ENCODE assay signal across 12 cellular contexts in genomic region chr15:73227433-73228056, GRCh38.
"Had no signal": no experiment of that assay in that cellular context is flagged by ENCODE, and none has a peak within 500 bp of the region (broad histone marks: within the 10 kb centered on the region; RNA-seq: fewer than 3 reads in every experiment).

No MANE protein-coding gene starts in this region.

- H2AFZ ChIP-seq: parathyroid adenoma had no signal

- H3K4me1 ChIP-seq: parathyroid adenoma had no signal

- H3K4me3 ChIP-seq: dorsolateral prefrontal cortex, skin epidermis had no signal

- H3K27me3 ChIP-seq: brain microvascular endothelial cell, dorsolateral prefrontal cortex had no signal

- H3K36me3 ChIP-seq: brain microvascular endothelial cell had no signal

- H3K27ac ChIP-seq: brain microvascular endothelial cell, parathyroid adenoma, skin epidermis had no signal

- ATAC-seq: esophagus mucosa had no signal

- H3K79me2 ChIP-seq: parathyroid adenoma had no signal

- DNase-seq: activated CD4-positive, alpha-beta T cell treated with anti-CD3 and anti-CD28 coated beads, Interleukin-2, amount 10 ng/mL, durations not matched to agents 7 days and 5 days; activated CD4-positive, CD25-positive, alpha-beta regulatory T cell; activated effector memory CD4-positive, alpha-beta T cell treated with anti-CD3 and anti-CD28 coated beads, Interleukin-2, amount 50 U/mL, for 16 hours; activated T-cell treated with anti-CD3 and anti-CD28 coated beads, Interleukin-2, amount 50 U/mL, for 1 hour; brain microvascular endothelial cell; cerebellar nuclear complex; dorsolateral prefrontal cortex; retina; trophoblast cell had no signal
